Comparison of ENCODE assay signal across 29 cellular contexts in genomic region chr6:100962466-100962865, GRCh38.
"Had no signal": no experiment of that assay in that cellular context is flagged by ENCODE, and none has a peak within 500 bp of the region (broad histone marks: within the 10 kb centered on the region; RNA-seq: fewer than 3 reads in every experiment).

No MANE protein-coding gene starts in this region.

- H3K27ac ChIP-seq: brain microvascular endothelial cell, coronary artery, dorsolateral prefrontal cortex, epithelial cell of prostate, esophagus squamous epithelium, gastroesophageal sphincter, heart right ventricle, hepatocyte had no signal

- ATAC-seq: activated CD4-positive, alpha-beta T cell treated with anti-CD3 and anti-CD28 coated beads for 36 hours; activated CD8-positive, alpha-beta T cell treated with anti-CD3 and anti-CD28 coated beads, Interleukin-2, amount 10 ng/mL, durations not matched to agents 7 days and 5 days; activated naive CD4-positive, alpha-beta T cell treated with anti-CD3 and anti-CD28 coated beads, Interleukin-2, amount 50 U/mL, for 72 hours; activated T-cell treated with anti-CD3 and anti-CD28 coated beads, Interleukin-2, amount 50 U/mL, for 72 hours; effector memory CD8-positive, alpha-beta T cell; gastroesophageal sphincter; heart right ventricle; T-helper 17 cell had no signal

- H3K27me3 ChIP-seq: brain microvascular endothelial cell, esophagus squamous epithelium, gastroesophageal sphincter, heart right ventricle, hepatocyte had no signal

- H3K4me3 ChIP-seq: coronary artery, dorsolateral prefrontal cortex, esophagus squamous epithelium, gastroesophageal sphincter, heart right ventricle, hepatocyte had no signal

- H3K4me1 ChIP-seq: esophagus squamous epithelium, gastroesophageal sphincter, heart right ventricle had no signal

- DNase-seq: activated CD4-positive, alpha-beta memory T cell treated with anti-CD3 and anti-CD28 coated beads for 36 hours; activated CD4-positive, alpha-beta T cell treated with anti-CD3 and anti-CD28 coated beads for 36 hours; activated CD4-positive, alpha-beta T cell treated with anti-CD3 and anti-CD28 coated beads, Interleukin-2, amount 10 ng/mL, durations not matched to agents 24 days and 14 days; activated CD4-positive, CD25-positive, alpha-beta regulatory T cell; activated CD4-positive, CD25-positive, alpha-beta regulatory T cell treated with anti-CD3 and anti-CD28 coated beads, Interleukin-2, amount 50 U/mL, for 72 hours; activated CD8-positive, alpha-beta memory T cell treated with anti-CD3 and anti-CD28 coated beads, Interleukin-2, amount 50 U/mL, for 48 hours; activated CD8-positive, alpha-beta T cell treated with anti-CD3 and anti-CD28 coated beads, Interleukin-2, amount 10 ng/mL, durations not matched to agents 7 days and 5 days; activated gamma-delta T cell; activated naive CD4-positive, alpha-beta T cell; activated naive CD4-positive, alpha-beta T cell treated with anti-CD3 and anti-CD28 coated beads, Interleukin-2, amount 10 ng/mL, durations not matched to agents 7 days and 5 days; activated naive CD8-positive, alpha-beta T cell treated with anti-CD3 and anti-CD28 coated beads, Interleukin-2, amount 10 ng/mL, durations not matched to agents 7 days and 5 days; activated T-cell treated with anti-CD3 and anti-CD28 coated beads for 4 hours; activated T-cell treated with anti-CD3 and anti-CD28 coated beads, Interleukin-2, amount 50 U/mL, for 24 hours; activated T-cell treated with anti-CD3 and anti-CD28 coated beads, Interleukin-2, amount 50 U/mL, for 72 hours; amniotic stem cell; anterior cingulate cortex; brain microvascular endothelial cell; dorsolateral prefrontal cortex; effector memory CD8-positive, alpha-beta T cell; esophagus squamous epithelium; foreskin melanocyte; heart right ventricle; T-helper 1 cell; T-helper 17 cell had no signal
